ENCODE assay signal across 24 cellular contexts in genomic region chr14:74062809-74063150, GRCh38. TPM values are rescaled to one million over a fixed set of nuclear protein-coding genes. Genes with fewer than 3 reads are reported as not detected.
DNase-seq lines count a peak whose midpoint lies in the region; ATAC-seq, FAIRE-seq and TF ChIP-seq lines count a peak whose summit lies in the region.
"Had no signal": no experiment of that assay in that cellular context is flagged by ENCODE, and none has a peak within 500 bp of the region (broad histone marks: within the 10 kb centered on the region; RNA-seq: fewer than 3 reads in every experiment).

No MANE protein-coding gene starts in this region.

- H2AFZ ChIP-seq in PC-3 (ENCODE audit: low read length), result no peak overlapping the region
- no peak overlapping the region for H2AFZ ChIP-seq in mammary epithelial cell (ENCODE audit: low read depth, low read length)

- in situ Hi-C loops in mammary epithelial cell (cut with MboI; ENCODE audit: low sequenced_read_pairs in 2 of 2), result no loop called here

- H3K36me3 ChIP-seq in PC-3 (ENCODE audit: low read depth, low read length), result no peaks in the 10 kb centered on the region
- H3K36me3 ChIP-seq in mammary epithelial cell (ENCODE audit: insufficient read depth, low read length), result no peaks in the 10 kb centered on the region
- H3K36me3 ChIP-seq in prostate gland, result peaks cover 0 to 9% of the 10 kb centered on the region in 2 donors
- peaks cover 8 to 99% of the 10 kb centered on the region in 2 donors for H3K36me3 ChIP-seq in psoas muscle (ENCODE audit: insufficient read depth in 1 of 2, low read depth in 1 of 2)

- H3K27ac ChIP-seq in PC-3 (ENCODE audit: low read length) (peak overlapping the region; percentile 58), mammary epithelial cell (ENCODE audit: insufficient read depth, low read depth, low read length) (peak overlapping the region; percentile 74), prostate gland (no peak overlapping the region), psoas muscle (no peak overlapping the region)
- H3K27ac ChIP-seq: heart right ventricle, thoracic aorta had no signal

- H3F3A ChIP-seq in PC-3 (ENCODE audit: low read length, unreplicated experiment), result no peaks in the 10 kb centered on the region

- CTCF ChIA-PET in PC-3 (lab: Charles Lee) (no interaction called here), mammary epithelial cell (lab: Charles Lee; ENCODE audit: low non-redundant PET) (no interaction called here)

- no TSS peak for BruUV-seq in PC-3 (replicated peaks; lab: Mats Ljungman, UMichigan)
- BruUV-seq in mammary epithelial cell (replicated peaks; lab: Mats Ljungman, UMichigan), result no TSS peak

- no peaks in the 10 kb centered on the region for H3K79me2 ChIP-seq in PC-3 (ENCODE audit: low read length)
- H3K79me2 ChIP-seq in mammary epithelial cell (ENCODE audit: insufficient read depth, low read length), result no peaks in the 10 kb centered on the region

- TF ChIP-seq CTCF in PC-3 (conservative IDR thresholded peaks at IDR 0.05; ENCODE audit: low read depth, low read length) (no peak), mammary epithelial cell (conservative IDR thresholded peaks at IDR 0.05 in 1 of 2, IDR thresholded peaks at IDR 0.05 in 1 of 2; ENCODE audit: extremely low read depth in 1 of 2, insufficient read depth in 1 of 2, low read depth in 1 of 2, low read length in 2 of 2) (no peak), prostate gland (IDR thresholded peaks at IDR 0.05) (no peak), GM20000 (IDR thresholded peaks at IDR 0.05; ENCODE audit: extremely low read depth, missing control alignments) (no peak), psoas muscle (IDR thresholded peaks at IDR 0.05) (no peak)

- 67% methylated on average over 2 of the region's 2 CpGs for WGBS in mammary epithelial cell (ENCODE audit: low coverage, missing lambda C conversion rate)
- WGBS in prostate gland, result 79% methylated on average over 2 of the region's 2 CpGs
- 65 to 70% (median 69%) methylated on average over 2 of the region's 2 CpGs for WGBS in psoas muscle, 3 donors

- peaks cover 27% of the 10 kb centered on the region for H3K4me1 ChIP-seq in PC-3 (ENCODE audit: insufficient read depth, low read length)
- H3K4me1 ChIP-seq in mammary epithelial cell (ENCODE audit: insufficient read depth, low read length), result peaks cover 16% of the 10 kb centered on the region
- H3K4me1 ChIP-seq in prostate gland (replicated peaks), result no peaks in the 10 kb centered on the region
- no peaks in the 10 kb centered on the region for H3K4me1 ChIP-seq in psoas muscle
- H3K4me1 ChIP-seq: heart right ventricle had no signal

- intact Hi-C loops in PC-3 (cut with micrococcal nuclease) (loop anchor here (1.0 kb wide), 1 partner anchor 44 kb away; no protein-coding TSS in a partner anchor), mammary epithelial cell (cut with micrococcal nuclease) (loop anchor here (2.0 kb wide), 1 partner anchor 22 kb away; the partner anchor contains the start of genes ALDH6A1 and LIN52), prostate gland (cut with DNase I) (no loop called here), psoas muscle (cut with DNase I) (no loop called here)

- H3K4me2 ChIP-seq in PC-3 (ENCODE audit: low read length) (peak overlapping the region; percentile 35; the same call in 1 of the 2 replicates), mammary epithelial cell (ENCODE audit: insufficient read depth, low read depth, low read length) (peak overlapping the region; percentile 16)
- H3K4me2 ChIP-seq: SK-N-SH had no signal

- H3K9me2 ChIP-seq in PC-3 (replicated peaks; ENCODE audit: low read length), result no peaks in the 10 kb centered on the region
- H3K9me2 ChIP-seq: SK-N-SH had no signal

- ATAC-seq in PC-3 (peak; percentile 70), psoas muscle (no peak)
- ATAC-seq: heart right ventricle; left ventricle myocardium superior; mucosa of descending colon; stimulated activated memory B cell treated with anti-CD40 and anti-IgM and Interleukin-4, amounts not matched to agents 10 μg/mL and 1 μg/mL and 100 μg/mL, for 72 hours had no signal

- no peak for FAIRE-seq in H54 (lab: Jason Lieb, UNC)

- H3K27me3 ChIP-seq in PC-3 (ENCODE audit: low read length) (no peaks in the 10 kb centered on the region), mammary epithelial cell (ENCODE audit: insufficient read depth, low read length) (no peaks in the 10 kb centered on the region), prostate gland (replicated peaks; ENCODE audit: insufficient read depth) (no peaks in the 10 kb centered on the region), psoas muscle (ENCODE audit: insufficient read depth in 3 of 3, low read length in 2 of 3) (no peaks in the 10 kb centered on the region)
- H3K27me3 ChIP-seq: heart right ventricle had no signal

- H4K20me1 ChIP-seq in PC-3 (ENCODE audit: low read length) (no peaks in the 10 kb centered on the region), mammary epithelial cell (ENCODE audit: insufficient read depth, low read length) (no peaks in the 10 kb centered on the region)

- peak; percentile 12 for DNase-seq in H54 (ENCODE audit: insufficient read length, low spot score)
- DNase-seq in PC-3, result peak; percentile 68
- no peak for DNase-seq in mammary epithelial cell
- peak; percentile 24 for DNase-seq in prostate gland (ENCODE audit: low spot score)
- DNase-seq in GM20000 (ENCODE audit: low spot score), result no peak
- DNase-seq in psoas muscle, result no peak
- no peak for DNase-seq in SW 1271 (lab: John Stamatoyannopoulos, UW)
- no peak for DNase-seq in activated naive CD4-positive, alpha-beta T cell treated with Interleukin-2 at 50 U/mL for 16 hours
- DNase-seq: activated B cell treated with CpG ODN at 0.5 μM for 24 hours; activated CD4-positive, alpha-beta memory T cell treated with anti-CD3 and anti-CD28 coated beads, Interleukin-2, amount 10 ng/mL, durations not matched to agents 7 days and 5 days; activated T-cell treated with anti-CD3 and anti-CD28 coated beads for 4 hours; amniotic stem cell; CD4-positive, alpha-beta T cell; dermis blood vessel endothelial cell; heart right ventricle; left ventricle myocardium superior; mucosa of descending colon; NCI-H146; NCI-H524 treated with DMSO at 0.1 percent for 48 hours; posterior cingulate gyrus; RPMI8226; SK-N-SH had no signal

- TF ChIP-seq POLR2A in H54 (IDR thresholded peaks at IDR 0.05; ENCODE audit: low read depth, low read length) (no peak), prostate gland (IDR thresholded peaks at IDR 0.05) (no peak)

- H3K9ac ChIP-seq in PC-3 (ENCODE audit: low read length) (no peak overlapping the region), mammary epithelial cell (ENCODE audit: insufficient read depth, low read length) (no peak overlapping the region)
- H3K9ac ChIP-seq: SK-N-SH had no signal

- POLR2A ChIA-PET in PC-3 (lab: Charles Lee; ENCODE audit: unreplicated experiment), result no interaction called here

- H3K9me3 ChIP-seq in PC-3 (ENCODE audit: low read length), result no peaks in the 10 kb centered on the region
- no peaks in the 10 kb centered on the region for H3K9me3 ChIP-seq in mammary epithelial cell (replicated peaks; ENCODE audit: insufficient read depth, low read length)
- no peaks in the 10 kb centered on the region for H3K9me3 ChIP-seq in prostate gland
- no peaks in the 10 kb centered on the region for H3K9me3 ChIP-seq in psoas muscle
- H3K9me3 ChIP-seq: heart right ventricle, mucosa of descending colon, SK-N-SH, thoracic aorta had no signal

- dilution Hi-C loops in mammary epithelial cell (cut with HindIII; ENCODE audit: low sequenced_read_pairs), result no loop called here

- no peak overlapping the region for H3K4me3 ChIP-seq in PC-3 (ENCODE audit: low read length)
- no peak overlapping the region for H3K4me3 ChIP-seq in mammary epithelial cell (replicated peaks in 1 of 3; ENCODE audit: insufficient read depth in 1 of 3, low read depth in 2 of 3, low read length in 3 of 3)
- no peak overlapping the region for H3K4me3 ChIP-seq in prostate gland
- H3K4me3 ChIP-seq in psoas muscle, result no peak overlapping the region
- H3K4me3 ChIP-seq: heart right ventricle, mucosa of descending colon, thoracic aorta had no signal

RNA-seq across cellular contexts. Expression of gene ALDH6A1, which starts 21.5 kb away (rescaled TPM):
- total RNA-seq in PC-3 (2014; rRNA removed), result 5.0 and 5.4 TPM in 2 replicates
- total RNA-seq in mammary epithelial cell, result 10 to 100 TPM in 1 of 2 donors, 1 to 10 TPM in 1; 8.4 to 10.2 TPM
- 4.9 TPM for polyA plus RNA-seq in mammary epithelial cell
- polyA minus RNA-seq in mammary epithelial cell, result 2.5 TPM
- 10 to 100 TPM; 78.2 to 85.8 TPM for total RNA-seq in prostate gland
- 10 to 100 TPM; 22.3 to 60.5 (median 35.6) TPM for total RNA-seq in psoas muscle
- polyA plus RNA-seq in psoas muscle, result 1 to 10 TPM; 7.3 to 8.3 (median 7.7) TPM

RNA-seq across cellular contexts. Expression of gene LIN52, which starts 22.0 kb away (rescaled TPM):
- total RNA-seq in PC-3 (2014; rRNA removed), result 8.4 and 9.3 TPM in 2 replicates
- 1 to 10 TPM; 3.8 to 10.0 TPM for total RNA-seq in mammary epithelial cell
- 5.7 TPM for polyA plus RNA-seq in mammary epithelial cell
- polyA minus RNA-seq in mammary epithelial cell, result 17.8 TPM
- total RNA-seq in prostate gland, result 1 to 10 TPM; 7.8 to 8.1 TPM
- 1 to 10 TPM; 1.7 to 6.5 (median 3.8) TPM for total RNA-seq in psoas muscle
- 1 to 10 TPM; 2.6 to 8.6 (median 3.5) TPM for polyA plus RNA-seq in psoas muscle

RNA-seq across cellular contexts. Expression of gene BBOF1, which starts 43.6 kb away (rescaled TPM):
- 1.5 and 3.9 TPM in 2 replicates for total RNA-seq in PC-3 (2014; rRNA removed)
- 1 to 10 TPM; 2.4 to 7.2 TPM for total RNA-seq in mammary epithelial cell
- 0.90 TPM for polyA plus RNA-seq in mammary epithelial cell
- polyA minus RNA-seq in mammary epithelial cell, result 0.31 TPM
- total RNA-seq in prostate gland, result 1 to 10 TPM; 3.6 to 5.9 TPM
- 1 to 10 TPM; 1.0 to 1.7 (median 1.3) TPM for total RNA-seq in psoas muscle
- 1 to 10 TPM; 1.1 to 3.2 (median 2.1) TPM for polyA plus RNA-seq in psoas muscle

RNA-seq across cellular contexts. Expression of gene ENTPD5, which starts 43.7 kb away (rescaled TPM):
- total RNA-seq in PC-3 (2014; rRNA removed), result 7.9 and 11.2 TPM in 2 replicates
- 10 to 100 TPM; 16.0 to 19.5 TPM for total RNA-seq in mammary epithelial cell
- polyA plus RNA-seq in mammary epithelial cell, result 7.8 TPM
- 12.0 TPM for polyA minus RNA-seq in mammary epithelial cell
- 10 to 100 TPM; 33.4 to 63.6 TPM for total RNA-seq in prostate gland
- 10 to 100 TPM in 1 of 4 donors, 1 to 10 TPM in 3; 5.2 to 11.5 (median 9.1) TPM for total RNA-seq in psoas muscle
- polyA plus RNA-seq in psoas muscle, result 1 to 10 TPM; 4.6 to 9.1 (median 5.0) TPM

Comparison
In these comparisons a context has a peak if more than half of its experiments do, and no peak if none do; other contexts are left out.
1. DNase-seq: peak in H54 (single experiment), PC-3 (single experiment) and prostate gland (single experiment); none in mammary epithelial cell (single experiment), GM20000 (single experiment), psoas muscle (0 of 2), SW 1271 (0 of 2) and activated naive CD4-positive, alpha-beta T cell treated with Interleukin-2 at 50 U/mL for 16 hours (single experiment).
2. H3K27ac ChIP-seq: peak in PC-3 (single experiment) and mammary epithelial cell (single experiment); none in prostate gland (0 of 2) and psoas muscle (single experiment).
3. intact Hi-C loops: an anchor here in PC-3 (1.0 kb wide) and mammary epithelial cell (2.0 kb wide); none called in prostate gland and psoas muscle.